In the genomic region with DNA sequence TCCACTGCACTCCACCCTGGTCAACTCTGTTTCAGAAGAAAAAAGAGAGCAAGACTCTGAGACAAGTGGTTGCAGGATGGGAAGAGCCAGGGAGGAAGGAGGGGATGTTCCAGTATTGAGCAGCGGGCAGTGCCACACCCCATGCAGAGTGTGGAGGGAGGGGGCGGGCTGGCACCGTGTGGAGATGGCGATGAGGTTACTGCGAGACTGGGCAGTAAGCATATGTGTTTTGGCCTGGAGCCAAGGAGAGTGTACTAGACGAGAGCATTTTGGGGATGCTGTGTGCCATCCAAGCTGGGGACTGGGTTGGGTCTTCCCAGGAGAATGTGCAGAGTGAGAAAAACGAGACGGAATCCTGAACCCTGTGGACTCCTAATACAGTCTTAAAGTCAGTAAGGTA, we compare ENCODE assay signal across 22 cellular contexts. TPM values are rescaled to one million over a fixed set of nuclear protein-coding genes. Genes with fewer than 3 reads are reported as not detected.
"Had no signal": no experiment of that assay in that cellular context is flagged by ENCODE, and none has a peak within 500 bp of the region (broad histone marks: within the 10 kb centered on the region; RNA-seq: fewer than 3 reads in every experiment).

No MANE protein-coding gene starts in this region.

- ATAC-seq: activated CD4-positive, CD25-positive, alpha-beta regulatory T cell treated with anti-CD3 and anti-CD28 coated beads, Interleukin-2, amount 50 U/mL, for 24 hours; gastroesophageal sphincter; heart right ventricle; left ventricle myocardium superior; upper lobe of right lung had no signal

- H3K36me3 Mint-ChIP-seq: immature natural killer cell had no signal

- H3K4me3 Mint-ChIP-seq: immature natural killer cell, nephron progenitor cell had no signal

- H3K9me3 Mint-ChIP-seq: immature natural killer cell, nephron progenitor cell had no signal

- DNase-seq: activated CD8-positive, alpha-beta memory T cell treated with anti-CD3 and anti-CD28 coated beads for 24 hours; activated CD8-positive, alpha-beta memory T cell treated with anti-CD3 and anti-CD28 coated beads, Interleukin-2, amount 50 U/mL, for 48 hours; activated effector memory CD4-positive, alpha-beta T cell treated with Interleukin-2 at 50 U/mL for 16 hours; activated naive CD4-positive, alpha-beta T cell treated with anti-CD3 and anti-CD28 coated beads, Interleukin-2, amount 50 U/mL, for 16 hours; activated T-cell treated with anti-CD3 and anti-CD28 coated beads, Interleukin-2, amount 50 U/mL, for 48 hours; aorta; heart right ventricle; immature natural killer cell; kidney glomerular epithelial cell; left ventricle myocardium superior; nephron progenitor cell; occipital lobe; stimulated activated CD4-positive, alpha-beta T cell treated with anti-CD3 and anti-CD28 coated beads, Interleukin-12 subunit alpha, Interleukin-12 subunit beta, amount 100 ng/mL, for 4 hours; stimulated activated CD4-positive, alpha-beta T cell treated with anti-CD3 and anti-CD28 coated beads, Interleukin-1b, Interleukin-23, amount 100 ng/mL, for 48 hours; stimulated activated CD8-positive, alpha-beta memory T cell treated with anti-CD3 and anti-CD28 coated beads, Interleukin-4, amount 100 ng/mL, for 48 hours; stimulated activated naive CD4-positive, alpha-beta T cell; upper lobe of right lung had no signal

- H3K27ac ChIP-seq: coronary artery, esophagus muscularis mucosa, gastroesophageal sphincter, heart right ventricle, upper lobe of right lung had no signal

- H3K36me3 ChIP-seq: gastroesophageal sphincter, upper lobe of right lung had no signal

- H3K27ac Mint-ChIP-seq: immature natural killer cell, nephron progenitor cell had no signal

- H3K9me3 ChIP-seq: esophagus muscularis mucosa, gastroesophageal sphincter, heart right ventricle, upper lobe of right lung had no signal

- H3K27me3 ChIP-seq: upper lobe of right lung had no signal

- H3K4me3 ChIP-seq: coronary artery, esophagus muscularis mucosa, gastroesophageal sphincter, heart right ventricle, upper lobe of right lung had no signal

RNA-seq across cellular contexts. Expression of a gene that starts 7.2 kb away (rescaled TPM):
- total RNA-seq: gastroesophageal sphincter, myocyte, upper lobe of right lung had no signal
- polyA plus RNA-seq: aorta, heart right ventricle, immature natural killer cell had no signal

RNA-seq across cellular contexts. Expression of a gene that starts 18.4 kb away (rescaled TPM):
- total RNA-seq: upper lobe of right lung had no signal
